ENCODE assay signal across 9 cellular contexts in genomic region chr16:74936902-74937560, GRCh38. TPM values are rescaled to one million over a fixed set of nuclear protein-coding genes. Genes with fewer than 3 reads are reported as not detected.
DNase-seq lines count a peak whose midpoint lies in the region; ATAC-seq and TF ChIP-seq lines count a peak whose summit lies in the region.
"Had no signal": no experiment of that assay in that cellular context is flagged by ENCODE, and none has a peak within 500 bp of the region (broad histone marks: within the 10 kb centered on the region; RNA-seq: fewer than 3 reads in every experiment).

No MANE protein-coding gene starts in this region.

- H3K4me3 Mint-ChIP-seq in glutamatergic neuron (ENCODE audit: unreplicated experiment): no peak overlapping the region

- no peak overlapping the region for H3K27ac Mint-ChIP-seq in glutamatergic neuron (ENCODE audit: unreplicated experiment)

- H3K36me3 ChIP-seq in brain microvascular endothelial cell (replicated peaks) (peaks cover 22% of the 10 kb centered on the region), heart left ventricle (peaks cover 3 to 97% (median 59%) of the 10 kb centered on the region in 9 donors), tibial nerve (peaks cover 0 to 90% (median 7%) of the 10 kb centered on the region in 3 donors)

- no peaks in the 10 kb centered on the region for H3K27me3 Mint-ChIP-seq in glutamatergic neuron (ENCODE audit: unreplicated experiment)

- TF ChIP-seq POLR2A in heart left ventricle (IDR thresholded peaks at IDR 0.05) (no peak), tibial nerve (IDR thresholded peaks at IDR 0.05) (no peak)

- TF ChIP-seq EP300 in tibial nerve (IDR thresholded peaks at IDR 0.05): peak in 1 of 2 donors; percentile 31

- H3K27me3 ChIP-seq in brain microvascular endothelial cell (replicated peaks): no peaks in the 10 kb centered on the region
- no peaks in the 10 kb centered on the region for H3K27me3 ChIP-seq in heart left ventricle
- no peaks in the 10 kb centered on the region for H3K27me3 ChIP-seq in tibial nerve

- ATAC-seq in GM21360 (IDR thresholded peaks at IDR 0.05; ENCODE audit: unreplicated experiment): peak; percentile 52
- ATAC-seq in HG03571 (IDR thresholded peaks at IDR 0.05; ENCODE audit: unreplicated experiment): peak; percentile 88
- ATAC-seq in heart left ventricle: no peak

- H3K4me1 Mint-ChIP-seq in glutamatergic neuron (ENCODE audit: low read depth, unreplicated experiment): no peaks in the 10 kb centered on the region

- H3K36me3 Mint-ChIP-seq in glutamatergic neuron (ENCODE audit: unreplicated experiment): no peaks in the 10 kb centered on the region

- DNase-seq in EL: peak; percentile 81
- peak; percentile 88 for DNase-seq in brain microvascular endothelial cell
- no peak for DNase-seq in heart left ventricle
- DNase-seq in tibial nerve (ENCODE audit: low spot score in 2 of 2): no peak
- DNase-seq in retina: no peak
- no peak for DNase-seq in glutamatergic neuron

- H3K9me3 ChIP-seq in heart left ventricle (no peaks in the 10 kb centered on the region), tibial nerve (no peaks in the 10 kb centered on the region)

- H3K27ac ChIP-seq in brain microvascular endothelial cell (peak overlapping the region; percentile 35), heart left ventricle (no peak overlapping the region), tibial nerve (no peak overlapping the region)
- H3K27ac ChIP-seq: KMS-11 had no signal

- peaks cover 2% of the 10 kb centered on the region for H3K9me3 Mint-ChIP-seq in glutamatergic neuron (ENCODE audit: unreplicated experiment)

- no peak for TF ChIP-seq CTCF in brain microvascular endothelial cell (IDR thresholded peaks at IDR 0.05; ENCODE audit: low read depth, low read length, missing control alignments)
- no peak for TF ChIP-seq CTCF in heart left ventricle (IDR thresholded peaks at IDR 0.05)
- no peak for TF ChIP-seq CTCF in tibial nerve (IDR thresholded peaks at IDR 0.05)
- no peak for TF ChIP-seq CTCF in glutamatergic neuron (IDR thresholded peaks at IDR 0.05; ENCODE audit: partially characterized antibody, unreplicated experiment)

- no peaks in the 10 kb centered on the region for H3K4me1 ChIP-seq in heart left ventricle
- no peaks in the 10 kb centered on the region for H3K4me1 ChIP-seq in tibial nerve

- WGBS in heart left ventricle, 4 donors: 86 to 89% (median 86%) methylated on average over 7 of the region's 7 CpGs
- WGBS in tibial nerve, 2 donors: 79 to 86% methylated on average over 7 of the region's 7 CpGs

- H3K4me3 ChIP-seq in brain microvascular endothelial cell (ENCODE audit: low read depth, low read length) (no peak overlapping the region), heart left ventricle (no peak overlapping the region), tibial nerve (no peak overlapping the region)

- intact Hi-C loops in heart left ventricle (cut with DNase I): no loop called here

- in situ Hi-C loops in brain microvascular endothelial cell (cut with HindIII; ENCODE audit: low pct_ligation_motif_present, low sequenced_read_pairs): no loop called here

RNA-seq across cellular contexts. Expression of gene WDR59, which starts 47.9 kb away (rescaled TPM):
- total RNA-seq in heart left ventricle (10 to 100 TPM; 22.8 to 52.2 (median 40.7) TPM), tibial nerve (10 to 100 TPM; 29.2 to 61.4 (median 45.6) TPM), glutamatergic neuron (ENCODE audit: unreplicated experiment) (65.9 TPM)
- 10 to 100 TPM; 16.0 to 17.4 TPM for polyA plus RNA-seq in heart left ventricle

Comparison
In these comparisons a context has a peak if more than half of its experiments do, and no peak if none do; other contexts are left out.
1. DNase-seq: peak in EL (single experiment) and brain microvascular endothelial cell (single experiment); none in heart left ventricle (0 of 5), tibial nerve (0 of 2), retina (single experiment) and glutamatergic neuron (single experiment).
2. ATAC-seq: peak in GM21360 (single experiment) and HG03571 (single experiment); none in heart left ventricle (0 of 4).